21 cellular contexts compared by ENCODE assay signal in the genomic region with DNA sequence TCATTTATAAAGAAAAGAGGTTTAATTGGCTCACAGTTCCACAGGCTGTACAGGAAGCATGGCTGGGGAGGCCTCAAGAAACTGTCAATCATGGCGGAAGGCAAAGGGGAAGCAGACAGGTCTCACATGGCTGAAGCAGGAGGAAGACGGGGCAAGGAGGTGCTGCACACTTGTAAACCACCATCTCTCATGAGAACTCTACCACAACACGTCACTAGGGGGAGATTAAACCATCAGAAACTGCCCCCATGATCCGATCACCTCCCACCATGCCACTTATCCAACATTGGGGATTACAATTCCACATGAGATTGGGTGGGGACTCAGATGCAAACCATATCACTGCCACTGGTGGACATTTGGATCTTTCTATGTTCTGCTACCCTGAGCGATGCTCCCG.
DNase-seq lines count a peak whose midpoint lies in the region; ATAC-seq, FAIRE-seq and TF ChIP-seq lines count a peak whose summit lies in the region.
"Had no signal": no experiment of that assay in that cellular context is flagged by ENCODE, and none has a peak within 500 bp of the region (broad histone marks: within the 10 kb centered on the region; RNA-seq: fewer than 3 reads in every experiment).

No MANE protein-coding gene starts in this region.

- peaks cover 4% of the 10 kb centered on the region for H3K9me3 Mint-ChIP-seq in mesothelial cell of epicardium
- H3K9me3 Mint-ChIP-seq: activated naive CD8-positive, alpha-beta T cell treated with anti-CD3 and anti-CD28 coated beads, Interleukin-2, amount 50 U/mL, for 24 hours had no signal

- FAIRE-seq in H54 (lab: Jason Lieb, UNC), result no peak
- FAIRE-seq: urothelium cell line had no signal

- H3K9me3 ChIP-seq in SK-N-SH, result no peaks in the 10 kb centered on the region
- H3K9me3 ChIP-seq: ovary had no signal

- no peaks in the 10 kb centered on the region for H3K79me2 ChIP-seq in SK-N-SH (ENCODE audit: insufficient read depth)

- H3K27me3 Mint-ChIP-seq in mesothelial cell of epicardium (ENCODE audit: low read depth), result peaks cover 15% of the 10 kb centered on the region

- H3K27ac ChIP-seq in SK-N-SH (ENCODE audit: low read depth in 2 of 2, low read length in 1 of 2), result no peak overlapping the region
- H3K27ac ChIP-seq: gastroesophageal sphincter, ovary had no signal

- TF ChIP-seq CTCF in SK-N-SH (IDR thresholded peaks at IDR 0.05) (no peak), GM12872 (IDR thresholded peaks at IDR 0.05; ENCODE audit: insufficient read depth, low read depth, low read length) (0 out of 3 replicates have a peak, but pooled peaks have one; percentile 24), mesothelial cell of epicardium (IDR thresholded peaks at IDR 0.05; ENCODE audit: unreplicated experiment) (peak; percentile 22), omental fat pad (IDR thresholded peaks at IDR 0.05) (no peak)

- H4K20me1 ChIP-seq in SK-N-SH (ENCODE audit: insufficient read depth), result no peaks in the 10 kb centered on the region

- no peaks in the 10 kb centered on the region for H3K36me3 Mint-ChIP-seq in mesothelial cell of epicardium

- no peaks in the 10 kb centered on the region for H3K9me2 ChIP-seq in SK-N-SH

- CTCF ChIA-PET in SK-N-SH (lab: Yijun Ruan, JAX), result interaction anchor here (1.3 to 4.9 kb wide), 4 partner anchors 11 to 333 kb away, joined by 3 to 35 read pairs (median 4); no protein-coding TSS in a partner anchor

- 0 out of 2 replicates have a peak, but pooled peaks have one; percentile 32 for TF ChIP-seq RAD21 in SK-N-SH (IDR thresholded peaks at IDR 0.05; ENCODE audit: low read length)

- no peak overlapping the region for H3K27ac Mint-ChIP-seq in mesothelial cell of epicardium
- H3K27ac Mint-ChIP-seq: activated B cell treated with CpG ODN at 0.5 μM for 24 hours; activated naive CD8-positive, alpha-beta T cell treated with anti-CD3 and anti-CD28 coated beads, Interleukin-2, amount 50 U/mL, for 24 hours had no signal

- H2AFZ ChIP-seq in SK-N-SH (ENCODE audit: low read depth), result no peak overlapping the region

- no peaks in the 10 kb centered on the region for H3F3A ChIP-seq in SK-N-SH (replicated peaks; ENCODE audit: insufficient read depth)

- H3K4me1 ChIP-seq in SK-N-SH (ENCODE audit: control insufficient read depth in 1 of 2, insufficient read depth in 2 of 2, low read depth in 1 of 2, low read length in 1 of 2), result no peaks in the 10 kb centered on the region
- H3K4me1 ChIP-seq: gastroesophageal sphincter had no signal

- TF ChIP-seq EP300 in SK-N-SH (IDR thresholded peaks at IDR 0.05; ENCODE audit: borderline replicate concordance in 1 of 2, low read depth in 1 of 2, low read length in 1 of 2), result no peak

- POLR2A ChIA-PET in SK-N-SH (lab: Yijun Ruan, JAX), result no interaction called here

- no peak overlapping the region for H3K4me3 ChIP-seq in SK-N-SH (ENCODE audit: low read depth in 2 of 2, low read length in 1 of 2)
- H3K4me3 ChIP-seq: gastroesophageal sphincter, ovary, smooth muscle cell had no signal

- H3K36me3 ChIP-seq in SK-N-SH (replicated peaks in 1 of 2; ENCODE audit: control insufficient read depth in 1 of 2, insufficient read depth in 2 of 2, low read length in 1 of 2), result no peaks in the 10 kb centered on the region
- H3K36me3 ChIP-seq: gastroesophageal sphincter, ovary had no signal

- H3K4me3 Mint-ChIP-seq in mesothelial cell of epicardium, result no peak overlapping the region
- H3K4me3 Mint-ChIP-seq: activated B cell treated with CpG ODN at 0.5 μM for 24 hours; activated naive CD8-positive, alpha-beta T cell treated with anti-CD3 and anti-CD28 coated beads, Interleukin-2, amount 50 U/mL, for 24 hours; central memory CD8-positive, alpha-beta T cell had no signal

- H3K4me1 Mint-ChIP-seq in mesothelial cell of epicardium, result no peaks in the 10 kb centered on the region
- H3K4me1 Mint-ChIP-seq: activated B cell treated with CpG ODN at 0.5 μM for 24 hours; activated naive CD8-positive, alpha-beta T cell treated with anti-CD3 and anti-CD28 coated beads, Interleukin-2, amount 50 U/mL, for 24 hours had no signal

- no peak for TF ChIP-seq POLR2A in H54 (IDR thresholded peaks at IDR 0.05; ENCODE audit: low read depth, low read length)

- H3K27me3 ChIP-seq in SK-N-SH (ENCODE audit: insufficient read depth), result no peaks in the 10 kb centered on the region
- H3K27me3 ChIP-seq: ovary had no signal

- DNase-seq in SK-N-SH (no peak), SK-MEL-5 (ENCODE audit: low read depth, low spot score) (peak; percentile 33), mesothelial cell of epicardium (ENCODE audit: low spot score in 2 of 2, unreplicated experiment in 2 of 2) (peak in 1 of 2 experiments; percentile 14), H54 (ENCODE audit: insufficient read length, low spot score) (no peak), omental fat pad (ENCODE audit: low spot score) (no peak)
- DNase-seq: activated B cell treated with CpG ODN at 0.5 μM for 24 hours; activated naive CD8-positive, alpha-beta T cell treated with anti-CD3 and anti-CD28 coated beads, Interleukin-2, amount 50 U/mL, for 24 hours; activated T-cell treated with anti-CD3 and anti-CD28 coated beads for 4 hours; GOT3; KG1; midbrain; NCI-H2029 treated with DMSO at 0.1 percent for 48 hours; ovary; stimulated activated naive CD4-positive, alpha-beta T cell treated with Interleukin-2 at 50 U/mL for 16 hours had no signal

- in situ Hi-C loops in SK-MEL-5 (cut with HindIII; ENCODE audit: low pct_unique_long_range_greater_than_20kb, low sequenced_read_pairs), result no loop called here

- ATAC-seq in SK-N-SH treated with all-trans-retinoic acid at 6 μM for 48 hours (no peak), GM19324 (IDR thresholded peaks at IDR 0.05; ENCODE audit: low FRiP score, unreplicated experiment) (no peak), omental fat pad (ENCODE audit: low FRiP score) (no peak)
- ATAC-seq: activated naive CD8-positive, alpha-beta T cell treated with anti-CD3 and anti-CD28 coated beads, Interleukin-2, amount 50 U/mL, for 24 hours; gastroesophageal sphincter had no signal

- no peak overlapping the region for H3K9ac ChIP-seq in SK-N-SH

- H3K4me2 ChIP-seq in SK-N-SH, result no peak overlapping the region
- H3K4me2 ChIP-seq: smooth muscle cell had no signal

- 40% methylated on average over 6 of the region's 6 CpGs for WGBS in SK-N-SH (ENCODE audit: low lambda C conversion rate)

TF ChIP-seq in SK-N-SH, 30 proteins besides CTCF, POLR2A, EP300 and RAD21:
- TF ChIP-seq YY1 (IDR thresholded peaks at IDR 0.05; ENCODE audit: low read depth), result no peak
- 0 out of 2 replicates have a peak, but pooled peaks have one; percentile 5 for TF ChIP-seq SMC3 (IDR thresholded peaks at IDR 0.05; ENCODE audit: low read depth, low read length)
TF ChIP-seq in SK-N-SH: peak in this region for 1.

TF ChIP-seq in SK-N-SH treated with all-trans-retinoic acid at 6 μM for 48 hours, 23 proteins besides CTCF, POLR2A, EP300 and RAD21:
- TF ChIP-seq ZNF565 (CRISPR knock-in tag; conservative IDR thresholded peaks at IDR 0.05; ENCODE audit: low read depth), result no peak
- TF ChIP-seq ZFP30 (CRISPR knock-in tag; IDR thresholded peaks at IDR 0.05), result no peak
- TF ChIP-seq, protein P1, sequence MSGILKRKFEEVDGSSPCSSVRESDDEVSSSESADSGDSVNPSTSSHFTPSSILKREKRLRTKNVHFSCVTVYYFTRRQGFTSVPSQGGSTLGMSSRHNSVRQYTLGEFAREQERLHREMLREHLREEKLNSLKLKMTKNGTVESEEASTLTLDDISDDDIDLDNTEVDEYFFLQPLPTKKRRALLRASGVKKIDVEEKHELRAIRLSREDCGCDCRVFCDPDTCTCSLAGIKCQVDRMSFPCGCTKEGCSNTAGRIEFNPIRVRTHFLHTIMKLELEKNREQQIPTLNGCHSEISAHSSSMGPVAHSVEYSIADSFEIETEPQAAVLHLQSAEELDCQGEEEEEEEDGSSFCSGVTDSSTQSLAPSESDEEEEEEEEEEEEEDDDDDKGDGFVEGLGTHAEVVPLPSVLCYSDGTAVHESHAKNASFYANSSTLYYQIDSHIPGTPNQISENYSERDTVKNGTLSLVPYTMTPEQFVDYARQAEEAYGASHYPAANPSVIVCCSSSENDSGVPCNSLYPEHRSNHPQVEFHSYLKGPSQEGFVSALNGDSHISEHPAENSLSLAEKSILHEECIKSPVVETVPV (CRISPR knock-in tag; IDR thresholded peaks at IDR 0.05), result no peak
- TF ChIP-seq, protein P2, sequence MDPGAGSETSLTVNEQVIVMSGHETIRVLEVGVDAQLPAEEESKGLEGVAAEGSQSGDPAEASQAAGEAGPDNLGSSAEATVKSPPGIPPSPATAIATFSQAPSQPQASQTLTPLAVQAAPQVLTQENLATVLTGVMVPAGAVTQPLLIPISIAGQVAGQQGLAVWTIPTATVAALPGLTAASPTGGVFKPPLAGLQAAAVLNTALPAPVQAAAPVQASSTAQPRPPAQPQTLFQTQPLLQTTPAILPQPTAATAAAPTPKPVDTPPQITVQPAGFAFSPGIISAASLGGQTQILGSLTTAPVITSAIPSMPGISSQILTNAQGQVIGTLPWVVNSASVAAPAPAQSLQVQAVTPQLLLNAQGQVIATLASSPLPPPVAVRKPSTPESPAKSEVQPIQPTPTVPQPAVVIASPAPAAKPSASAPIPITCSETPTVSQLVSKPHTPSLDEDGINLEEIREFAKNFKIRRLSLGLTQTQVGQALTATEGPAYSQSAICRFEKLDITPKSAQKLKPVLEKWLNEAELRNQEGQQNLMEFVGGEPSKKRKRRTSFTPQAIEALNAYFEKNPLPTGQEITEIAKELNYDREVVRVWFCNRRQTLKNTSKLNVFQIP (CRISPR knock-in tag; IDR thresholded peaks at IDR 0.05; ENCODE audit: borderline replicate concordance, low read depth), result no peak

Comparison
In these comparisons a context has a peak if more than half of its experiments do, and no peak if none do; other contexts are left out.
1. CTCF ChIP-seq: peak in GM12872 (single experiment) and mesothelial cell of epicardium (single experiment); none in SK-N-SH (single experiment) and omental fat pad (0 of 3).